Comparison of ENCODE assay signal across 21 cellular contexts in the genomic region with DNA sequence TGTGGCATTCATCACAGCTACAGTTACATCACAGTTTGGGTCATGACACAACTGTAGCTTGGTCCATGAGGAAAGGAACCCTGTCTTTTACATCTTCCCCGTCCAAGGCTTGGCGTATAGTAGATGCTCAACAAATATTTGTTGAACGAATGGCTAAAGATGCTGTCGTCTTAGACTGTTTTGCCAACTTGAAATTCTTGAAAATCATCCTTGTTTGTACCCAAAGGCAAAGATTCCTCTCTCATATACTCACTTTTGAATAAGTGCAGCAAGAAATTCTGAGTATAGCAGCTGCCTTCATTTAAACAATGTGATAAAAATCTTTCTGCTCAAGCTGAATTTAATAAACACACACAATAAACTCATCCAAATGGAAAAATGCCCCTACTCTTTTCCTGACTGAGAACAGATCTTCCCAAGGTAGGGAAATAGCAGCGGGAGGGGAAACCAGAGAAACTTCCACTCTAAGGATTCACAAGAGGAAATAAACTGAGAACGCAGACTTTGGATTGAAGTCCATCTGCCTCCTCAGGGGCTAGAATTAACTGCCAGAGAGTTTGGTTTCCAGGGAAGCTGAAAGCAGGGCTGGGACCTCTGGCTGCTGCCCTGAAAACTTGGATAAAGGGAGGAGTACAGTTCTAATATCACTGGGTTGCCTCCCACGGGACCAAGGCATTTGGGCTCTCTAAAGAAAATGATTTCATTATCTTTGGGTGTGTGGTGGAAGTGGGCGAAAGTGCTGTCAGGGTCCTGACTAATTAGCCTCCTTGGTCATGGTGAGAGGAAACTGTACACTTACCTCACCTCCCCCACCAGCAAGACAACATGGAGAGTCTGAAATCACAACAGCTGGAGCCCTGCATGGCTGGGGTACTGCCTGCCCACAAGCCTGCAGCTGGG.
DNase-seq lines count a peak whose midpoint lies in the region; ATAC-seq and TF ChIP-seq lines count a peak whose summit lies in the region.
"Had no signal": no experiment of that assay in that cellular context is flagged by ENCODE, and none has a peak within 500 bp of the region (broad histone marks: within the 10 kb centered on the region; RNA-seq: fewer than 3 reads in every experiment).

No MANE protein-coding gene starts in this region.

- WGBS in esophagus muscularis mucosa = 46% methylated on average over 8 of the region's 8 CpGs
- 60 to 76% (median 69%) methylated on average over 8 of the region's 8 CpGs for WGBS in stomach, 5 donors

- no peak overlapping the region for H3K9ac ChIP-seq in KMS-11

- TF ChIP-seq CTCF in KMS-11 (conservative IDR thresholded peaks at IDR 0.05; ENCODE audit: low read depth, low read length) = no peak
- TF ChIP-seq CTCF in esophagus muscularis mucosa (IDR thresholded peaks at IDR 0.05) = no peak
- TF ChIP-seq CTCF in mucosa of descending colon (IDR thresholded peaks at IDR 0.05) = no peak
- TF ChIP-seq CTCF in stomach (IDR thresholded peaks at IDR 0.05) = no peak

- no peak overlapping the region for H3K4me3 ChIP-seq in KMS-11 (IDR thresholded peaks at IDR 0.05; ENCODE audit: insufficient read depth, low read depth, low read length)
- H3K4me3 ChIP-seq in esophagus muscularis mucosa = no peak overlapping the region
- H3K4me3 ChIP-seq in mucosa of descending colon = no peak overlapping the region
- H3K4me3 ChIP-seq in stomach = no peak overlapping the region
- H3K4me3 ChIP-seq: breast epithelium, suprapubic skin had no signal

- peak; percentile 24 for ATAC-seq in mucosa of descending colon
- ATAC-seq in HG03521 (IDR thresholded peaks at IDR 0.05; ENCODE audit: unreplicated experiment) = no peak
- no peak for ATAC-seq in HG02759 (IDR thresholded peaks at IDR 0.05; ENCODE audit: unreplicated experiment)
- ATAC-seq in HG03457 (IDR thresholded peaks at IDR 0.05; ENCODE audit: unreplicated experiment) = no peak
- ATAC-seq: T-helper 17 cell had no signal

- no peaks in the 10 kb centered on the region for H3K79me2 ChIP-seq in KMS-11 (ENCODE audit: insufficient read depth, low read depth)

- H3K4me2 ChIP-seq in KMS-11 = peak overlapping the region; percentile 29; the same call in 1 of the 2 replicates

- DNase-seq in esophagus muscularis mucosa (ENCODE audit: extremely low spot score) (no peak), mucosa of descending colon (no peak), stomach (no peak)
- DNase-seq in activated CD4-positive, alpha-beta T cell treated with anti-CD3 and anti-CD28 coated beads, Interleukin-2, amount 50 U/mL, for 4 hours = no peak
- DNase-seq: activated CD4-positive, alpha-beta T cell treated with anti-CD3 and anti-CD28 coated beads for 1 hour; activated CD8-positive, alpha-beta memory T cell treated with anti-CD3 and anti-CD28 coated beads, Interleukin-2, amount 50 U/mL, for 4 hours; activated naive CD4-positive, alpha-beta T cell treated with Interleukin-2 at 50 U/mL for 16 hours; effector CD8-positive, alpha-beta T cell; foreskin melanocyte; MM.1S; NCI-H2081 treated with DMSO at 0.1 percent for 48 hours; NCI-H774; occipital lobe; T-helper 17 cell had no signal

- H3K4me1 ChIP-seq in KMS-11 (ENCODE audit: low read depth, poor library complexity, severe bottlenecking) = peaks cover 87% of the 10 kb centered on the region
- peaks cover 30 to 100% (median 99%) of the 10 kb centered on the region in 4 donors for H3K4me1 ChIP-seq in esophagus muscularis mucosa
- H3K4me1 ChIP-seq in mucosa of descending colon (ENCODE audit: low read depth) = no peaks in the 10 kb centered on the region
- peaks cover 0 to 28% (median 10%) of the 10 kb centered on the region in 4 donors for H3K4me1 ChIP-seq in stomach
- H3K4me1 ChIP-seq: breast epithelium had no signal

- no peaks in the 10 kb centered on the region for H3K9me3 ChIP-seq in esophagus muscularis mucosa
- no peaks in the 10 kb centered on the region for H3K9me3 ChIP-seq in mucosa of descending colon
- no peaks in the 10 kb centered on the region for H3K9me3 ChIP-seq in stomach
- H3K9me3 ChIP-seq: breast epithelium, suprapubic skin had no signal

- no peak overlapping the region for H2AFZ ChIP-seq in KMS-11 (ENCODE audit: low read depth)

- intact Hi-C loops in esophagus muscularis mucosa (cut with DNase I) = no loop called here
- intact Hi-C loops in mucosa of descending colon (cut with DNase I, micrococcal nuclease) = no loop called here
- intact Hi-C loops in stomach (cut with DNase I; ENCODE audit: low total_unique reads) = no loop called here

- TF ChIP-seq EP300 in esophagus muscularis mucosa (IDR thresholded peaks at IDR 0.05) (no peak), stomach (IDR thresholded peaks at IDR 0.05) (no peak)

- H3K36me3 ChIP-seq in KMS-11 (ENCODE audit: insufficient read depth) = no peaks in the 10 kb centered on the region
- H3K36me3 ChIP-seq in esophagus muscularis mucosa = peaks cover 17 to 81% (median 32%) of the 10 kb centered on the region in 4 donors
- H3K36me3 ChIP-seq in mucosa of descending colon (ENCODE audit: low read depth) = no peaks in the 10 kb centered on the region
- H3K36me3 ChIP-seq in stomach = peaks cover 0 to 16% (median 4%) of the 10 kb centered on the region in 4 donors
- H3K36me3 ChIP-seq: breast epithelium had no signal

- H3K27me3 ChIP-seq in KMS-11 (ENCODE audit: insufficient read depth, low read depth) (no peaks in the 10 kb centered on the region), esophagus muscularis mucosa (no peaks in the 10 kb centered on the region), stomach (no peaks in the 10 kb centered on the region)
- H3K27me3 ChIP-seq: breast epithelium, suprapubic skin had no signal

- H4K20me1 ChIP-seq in KMS-11 (ENCODE audit: insufficient read depth) = no peaks in the 10 kb centered on the region

- H3K27ac ChIP-seq in KMS-11 = peak overlapping the region; percentile 19; the same call in 1 of the 2 replicates
- peak overlapping the region; percentile 85 to 96 (median 92) for H3K27ac ChIP-seq in esophagus muscularis mucosa (replicated peaks in 1 of 4)
- peak overlapping the region in 4 of 5 donors; percentile 57 to 90 (median 67) for H3K27ac ChIP-seq in stomach
- H3K27ac ChIP-seq: RWPE1, suprapubic skin had no signal

- no peak for TF ChIP-seq POLR2A in esophagus muscularis mucosa (IDR thresholded peaks at IDR 0.05; ENCODE audit: low read depth)
- TF ChIP-seq POLR2A in stomach (IDR thresholded peaks at IDR 0.05) = no peak

Comparison
In these comparisons a context has a peak if more than half of its experiments do, and no peak if none do; other contexts are left out.
1. H3K27ac ChIP-seq: peak in every context shown above with its lines; median percentile 92 in esophagus muscularis mucosa; 67 in stomach; 19 in KMS-11.